ENCODE assay signal across 8 cellular contexts in the genomic region with DNA sequence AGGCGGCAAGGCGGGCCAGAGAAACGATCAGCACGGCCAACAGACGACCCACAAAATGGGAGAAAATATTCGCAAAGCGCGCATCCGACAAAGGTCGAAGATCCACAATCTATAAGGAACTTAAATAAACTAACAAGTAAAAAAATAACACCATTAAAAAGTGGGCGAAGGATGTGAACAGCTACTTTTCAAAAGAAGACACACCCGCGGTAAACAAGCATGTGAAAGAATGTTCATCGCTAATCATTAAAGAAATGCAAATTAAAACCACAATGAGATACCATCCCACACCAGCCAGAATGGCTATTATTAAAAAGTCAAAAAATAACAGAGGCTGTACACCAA.
DNase-seq lines count a peak whose midpoint lies in the region; ATAC-seq and TF ChIP-seq lines count a peak whose summit lies in the region.

No MANE protein-coding gene starts in this region.

- H3K4ac ChIP-seq in neuronal stem cell (ENCODE audit: low read length), result no peak overlapping the region

- POLR2A ChIA-PET in CD8-positive, alpha-beta memory T cell (lab: Charles Lee), result no interaction called here

- H2BK120ac ChIP-seq in neuronal stem cell (ENCODE audit: low read depth, low read length), result no peak overlapping the region

- no peak overlapping the region for H3K9ac ChIP-seq in neuronal stem cell (ENCODE audit: low read depth, low read length, poor library complexity)

- peak overlapping the region in 6 of 8 donors; percentile 1 to 91 (median 38) for H3K27ac Mint-ChIP-seq in CD8-positive, alpha-beta memory T cell

- intact Hi-C loops in breast epithelium (cut with DNase I; ENCODE audit: low total_unique reads), result loop anchor here (10.0 kb wide), 1 partner anchor 377 kb away; no protein-coding TSS in a partner anchor

- H3K79me1 ChIP-seq in neuronal stem cell (ENCODE audit: low read depth, low read length), result no peaks in the 10 kb centered on the region

- no peak overlapping the region for H2BK12ac ChIP-seq in neuronal stem cell (ENCODE audit: low read length)

- no peak for DNase-seq in CD8-positive, alpha-beta memory T cell
- no peak for DNase-seq in breast epithelium (ENCODE audit: low spot score in 2 of 2)
- DNase-seq in neuronal stem cell (ENCODE audit: low spot score), result no peak
- DNase-seq in SIG-M5 treated with dmso at 0.1 percent for 504 hours (lab: John Stamatoyannopoulos, UW; ENCODE audit: unreplicated experiment), result no peak
- DNase-seq in HCEC 1CT, result no peak
- DNase-seq in occipital lobe (lab: John Stamatoyannopoulos, UW), result no peak
- DNase-seq in activated CD4-positive, alpha-beta T cell treated with anti-CD3 and anti-CD28 coated beads, Interleukin-2, amount 50 U/mL, for 1 hour, result no peak

- H3K4me2 ChIP-seq in neuronal stem cell (ENCODE audit: insufficient read depth, low read length, poor library complexity, severe bottlenecking), result no peak overlapping the region

- H2BK15ac ChIP-seq in neuronal stem cell (ENCODE audit: low read length), result no peak overlapping the region

- H3K9me3 ChIP-seq in CD8-positive, alpha-beta memory T cell (ENCODE audit: low read length), result no peaks in the 10 kb centered on the region
- no peaks in the 10 kb centered on the region for H3K9me3 ChIP-seq in breast epithelium
- peaks cover 0 to 3% of the 10 kb centered on the region in 2 donors for H3K9me3 ChIP-seq in neuronal stem cell (replicated peaks in 1 of 2; ENCODE audit: control insufficient read depth in 2 of 2, insufficient read depth in 1 of 2, low read depth in 1 of 2, low read length in 2 of 2)

- peak overlapping the region; percentile 73 for H3K4me3 ChIP-seq in CD8-positive, alpha-beta memory T cell (ENCODE audit: low read length)
- peak overlapping the region; percentile 44 to 71 (median 65) for H3K4me3 ChIP-seq in breast epithelium
- peak overlapping the region in 1 of 2 donors; percentile 92 for H3K4me3 ChIP-seq in neuronal stem cell (ENCODE audit: low read length in 2 of 2)

- no peak overlapping the region for H3K14ac ChIP-seq in neuronal stem cell (ENCODE audit: low read length)

- H4K91ac ChIP-seq in neuronal stem cell (ENCODE audit: low read depth, low read length, poor library complexity), result no peak overlapping the region

- ATAC-seq in HG03460 (IDR thresholded peaks at IDR 0.05; ENCODE audit: unreplicated experiment), result peak; percentile 9

- no CpG with 5 or more reads among the region's 14 CpGs for WGBS in neuronal stem cell (ENCODE audit: extremely low coverage in 2 of 2, insufficient read length in 2 of 2, insufficient replicate concordance in 1 of 2), 2 donors

- H2BK5ac ChIP-seq in neuronal stem cell (ENCODE audit: low read length), result no peak overlapping the region

- H3K23ac ChIP-seq in neuronal stem cell (ENCODE audit: low read depth, low read length, poor library complexity), result no peak overlapping the region

- no peak overlapping the region for H3K27ac ChIP-seq in CD8-positive, alpha-beta memory T cell (ENCODE audit: low read depth, low read length)
- no peak overlapping the region for H3K27ac ChIP-seq in breast epithelium
- no peak overlapping the region for H3K27ac ChIP-seq in neuronal stem cell (replicated peaks; ENCODE audit: low read length)

- peak in 1 of 3 donors; percentile 6 for TF ChIP-seq CTCF in breast epithelium (IDR thresholded peaks at IDR 0.05)

- H3K4me1 ChIP-seq in CD8-positive, alpha-beta memory T cell (ENCODE audit: insufficient read depth, low read length), result peaks cover 9% of the 10 kb centered on the region
- H3K4me1 ChIP-seq in breast epithelium (peaks cover 0 to 8% of the 10 kb centered on the region in 2 donors), neuronal stem cell (ENCODE audit: control insufficient read depth in 2 of 2, insufficient read depth in 1 of 2, low read depth in 1 of 2, low read length in 2 of 2) (peaks cover 2 to 4% of the 10 kb centered on the region in 2 donors)

- H3K4me3 Mint-ChIP-seq in CD8-positive, alpha-beta memory T cell, result peak overlapping the region; percentile 38 to 94 (median 79)

- CTCF ChIA-PET in CD8-positive, alpha-beta memory T cell (lab: Charles Lee), result interaction anchor here (0.7 to 3.0 kb wide), 38 partner anchors 9 to 821 kb away, joined by 3 to 35 read pairs (median 4); partner anchors contain the start of genes FKBP1A, NSFL1C and SIRPD

- no peak for TF ChIP-seq POLR2A in breast epithelium (IDR thresholded peaks at IDR 0.05)

- H3K27me3 Mint-ChIP-seq in CD8-positive, alpha-beta memory T cell, result peaks cover 6 to 22% of the 10 kb centered on the region in 2 donors

- H3K27me3 ChIP-seq in CD8-positive, alpha-beta memory T cell (ENCODE audit: insufficient read depth, low read length, poor library complexity, severe bottlenecking), result no peaks in the 10 kb centered on the region
- H3K27me3 ChIP-seq in breast epithelium (no peaks in the 10 kb centered on the region), neuronal stem cell (ENCODE audit: control insufficient read depth in 3 of 3, insufficient read depth in 3 of 3, low read depth in 1 of 3, low read length in 3 of 3) (peaks cover 0 to 38% (median 0%) of the 10 kb centered on the region in 3 experiments)

- no peaks in the 10 kb centered on the region for H3K36me3 ChIP-seq in CD8-positive, alpha-beta memory T cell (ENCODE audit: insufficient read depth, low read length)
- no peaks in the 10 kb centered on the region for H3K36me3 ChIP-seq in breast epithelium
- H3K36me3 ChIP-seq in neuronal stem cell (replicated peaks in 1 of 2; ENCODE audit: control insufficient read depth in 2 of 2, insufficient read depth in 2 of 2, low read length in 2 of 2), result peaks cover 3 to 4% of the 10 kb centered on the region in 2 donors

- no peaks in the 10 kb centered on the region for H3K9me3 Mint-ChIP-seq in CD8-positive, alpha-beta memory T cell

- peaks cover 15 to 17% (median 16%) of the 10 kb centered on the region in 3 donors for H3K4me1 Mint-ChIP-seq in CD8-positive, alpha-beta memory T cell

- H3K36me3 Mint-ChIP-seq in CD8-positive, alpha-beta memory T cell, result no peaks in the 10 kb centered on the region

- H3K18ac ChIP-seq in neuronal stem cell (ENCODE audit: low read length), result no peak overlapping the region

- H4K8ac ChIP-seq in neuronal stem cell (ENCODE audit: low read depth, low read length), result no peak overlapping the region

- H2AFZ ChIP-seq in neuronal stem cell (ENCODE audit: low read length), result peak overlapping the region; percentile 90

- no peak overlapping the region for H2AK5ac ChIP-seq in neuronal stem cell (ENCODE audit: low read depth, low read length)
